26 cellular contexts compared by ENCODE assay signal in the genomic region with DNA sequence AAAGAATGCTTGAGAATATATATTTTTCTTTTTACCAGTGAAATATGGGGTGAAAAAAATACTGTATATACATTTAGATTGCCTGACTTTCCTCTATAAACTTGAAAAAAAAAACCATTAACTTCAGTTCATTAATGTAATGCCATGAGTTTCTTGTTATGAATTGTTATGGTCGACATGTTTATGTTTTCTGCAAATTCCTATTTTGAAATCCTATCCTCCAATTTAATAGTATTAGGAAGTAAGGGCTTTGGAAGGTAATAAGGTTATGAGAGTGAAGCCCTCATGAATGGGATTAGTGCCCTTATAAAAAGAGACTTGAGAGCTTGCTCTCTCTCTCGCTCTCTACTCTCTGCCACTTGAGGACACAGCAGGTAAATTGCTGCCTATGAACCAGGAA.
DNase-seq lines count a peak whose midpoint lies in the region; ATAC-seq and TF ChIP-seq lines count a peak whose summit lies in the region.
"Had no signal": no experiment of that assay in that cellular context is flagged by ENCODE, and none has a peak within 500 bp of the region (broad histone marks: within the 10 kb centered on the region; RNA-seq: fewer than 3 reads in every experiment).

No MANE protein-coding gene starts in this region.

- in situ Hi-C loops in GM23248 (cut with MboI), result no loop called here

- WGBS in GM23248 (ENCODE audit: low coverage in 1 of 2, low lambda C conversion rate in 2 of 2, missing lambda C conversion rate in 2 of 2), 2 experiments, result 94 to 97% methylated on average over 2 of the region's 2 CpGs
- 91 to 97% methylated on average over 2 of the region's 2 CpGs for WGBS in thyroid gland, 2 donors

- H3K4me3 ChIP-seq in GM23248, result no peak overlapping the region
- H3K4me3 ChIP-seq in SJSA1, result no peak overlapping the region
- H3K4me3 ChIP-seq in fibroblast of villous mesenchyme (ENCODE audit: low read depth, low read length), result no peak overlapping the region
- H3K4me3 ChIP-seq in thyroid gland (replicated peaks in 1 of 3), result no peak overlapping the region
- H3K4me3 ChIP-seq: GM12878, GM23338, HAP-1, Peyer's patch, SJCRH30 had no signal

- no peak for DNase-seq in GM23248
- DNase-seq in SJSA1 (ENCODE audit: low read depth in 1 of 2, low spot score in 2 of 2), result no peak
- peak; percentile 63 for DNase-seq in fibroblast of villous mesenchyme (ENCODE audit: low read depth)
- DNase-seq in NCI-H2107 treated with DMSO at 0.1 percent for 48 hours (lab: John Stamatoyannopoulos, UW; ENCODE audit: unreplicated experiment), result no peak
- DNase-seq in thyroid gland, result no peak
- DNase-seq in GM19240 (ENCODE audit: insufficient read length, low spot score), result no peak
- DNase-seq: ACHN; AML-193; C1 segment of cervical spinal cord; Calu3; CD8-positive, alpha-beta memory T cell; DMS79; KG1; NCI-H1092 treated with DMSO at 0.1 percent for 48 hours; NCI-H1436 treated with DMSO at 0.1 percent for 48 hours; NCI-H1930; NCI-H2227 treated with DMSO at 0.1 percent for 48 hours; NCI-H510A; NCI-H774; Peyer's patch; SJCRH30 had no signal

- H3K27me3 ChIP-seq in GM23248 (replicated peaks; ENCODE audit: insufficient read depth) (no peaks in the 10 kb centered on the region), SJSA1 (replicated peaks) (no peaks in the 10 kb centered on the region), thyroid gland (no peaks in the 10 kb centered on the region)
- H3K27me3 ChIP-seq: Peyer's patch had no signal

- H3K9ac ChIP-seq in GM23248, result 0 out of 2 replicates have a peak overlapping the region, but pooled peaks have one; percentile 55

- TF ChIP-seq CTCF in fibroblast of villous mesenchyme (IDR thresholded peaks at IDR 0.05; ENCODE audit: insufficient read depth, low read depth, low read length) (no peak), thyroid gland (IDR thresholded peaks at IDR 0.05) (no peak)

- H4K20me1 ChIP-seq in GM23248 (ENCODE audit: insufficient read depth), result no peaks in the 10 kb centered on the region

- no peaks in the 10 kb centered on the region for H3K9me3 ChIP-seq in GM23248 (ENCODE audit: low read depth)
- H3K9me3 ChIP-seq in SJSA1 (replicated peaks), result peaks cover 3% of the 10 kb centered on the region
- no peaks in the 10 kb centered on the region for H3K9me3 ChIP-seq in thyroid gland
- H3K9me3 ChIP-seq: HAP-1, Peyer's patch, SJCRH30 had no signal

- no peaks in the 10 kb centered on the region for H3K36me3 ChIP-seq in GM23248 (ENCODE audit: low read depth)
- no peaks in the 10 kb centered on the region for H3K36me3 ChIP-seq in SJSA1
- H3K36me3 ChIP-seq in thyroid gland, result no peaks in the 10 kb centered on the region
- H3K36me3 ChIP-seq: HAP-1, Peyer's patch, SJCRH30 had no signal

- no peak for ATAC-seq in HG02642 (IDR thresholded peaks at IDR 0.05; ENCODE audit: poor library complexity, unreplicated experiment)
- ATAC-seq: GM12878, GM23338 had no signal

- no peak overlapping the region for H2AFZ ChIP-seq in GM23248
- H2AFZ ChIP-seq: GM23338 had no signal

- no peak for TF ChIP-seq POLR2A in thyroid gland (IDR thresholded peaks at IDR 0.05)

- peak overlapping the region; percentile 73 for H3K4me2 ChIP-seq in GM23248 (ENCODE audit: unreplicated experiment)
- H3K4me2 ChIP-seq: GM23338 had no signal

- H3K9me2 ChIP-seq in GM23248 (ENCODE audit: insufficient read depth), result no peaks in the 10 kb centered on the region

- H3K27ac ChIP-seq in GM23248, result peak overlapping the region; percentile 89
- H3K27ac ChIP-seq in SJSA1, result peak overlapping the region; percentile 99
- H3K27ac ChIP-seq in thyroid gland, result no peak overlapping the region
- H3K27ac ChIP-seq: HL-60, Peyer's patch, SJCRH30 had no signal

- intact Hi-C loops in thyroid gland (cut with DNase I), result no loop called here

- peaks cover 60% of the 10 kb centered on the region for H3F3A ChIP-seq in GM23248 (ENCODE audit: insufficient read depth)

- H3K4me1 ChIP-seq in GM23248 (ENCODE audit: insufficient read depth), result peaks cover 51% of the 10 kb centered on the region
- peaks cover 52% of the 10 kb centered on the region for H3K4me1 ChIP-seq in SJSA1 (replicated peaks)
- H3K4me1 ChIP-seq in thyroid gland, result peaks cover under 1 to 6% of the 10 kb centered on the region in 2 donors
- H3K4me1 ChIP-seq: Peyer's patch, SJCRH30 had no signal

- H3K79me2 ChIP-seq in GM23248 (ENCODE audit: insufficient read depth), result no peaks in the 10 kb centered on the region; the same call in 1 of the 2 replicates

Comparison
In these comparisons a context has a peak if more than half of its experiments do, and no peak if none do; other contexts are left out.
1. H3K27ac ChIP-seq: peak in GM23248 (single experiment) and SJSA1 (single experiment); none in thyroid gland (0 of 3).